ENCODE assay signal across 22 cellular contexts in genomic region chr5:75671506-75671905, GRCh38.
"Had no signal": no experiment of that assay in that cellular context is flagged by ENCODE, and none has a peak within 500 bp of the region (broad histone marks: within the 10 kb centered on the region; RNA-seq: fewer than 3 reads in every experiment).

No MANE protein-coding gene starts in this region.

- H3K27ac Mint-ChIP-seq: activated CD4-positive, alpha-beta T cell treated with anti-CD3 and anti-CD28 coated beads, Interleukin-2, amount 10 ng/mL, durations not matched to agents 7 days and 5 days; activated CD8-positive, alpha-beta memory T cell treated with anti-CD3 and anti-CD28 coated beads, Interleukin-2, amount 10 ng/mL, durations not matched to agents 7 days and 5 days; activated CD8-positive, alpha-beta T cell treated with anti-CD3 and anti-CD28 coated beads for 36 hours; activated naive CD8-positive, alpha-beta T cell; dendritic cell treated with granulocyte-macrophage colony-stimulating factor and Interleukin-4, amounts not matched to agents 40 ng/mL and 50 ng/mL, for 4 days had no signal

- H3K4me3 Mint-ChIP-seq: activated CD4-positive, alpha-beta T cell treated with anti-CD3 and anti-CD28 coated beads, Interleukin-2, amount 10 ng/mL, durations not matched to agents 7 days and 5 days; activated CD8-positive, alpha-beta memory T cell treated with anti-CD3 and anti-CD28 coated beads, Interleukin-2, amount 10 ng/mL, durations not matched to agents 7 days and 5 days; activated CD8-positive, alpha-beta T cell treated with anti-CD3 and anti-CD28 coated beads for 36 hours; activated naive CD8-positive, alpha-beta T cell; dendritic cell treated with granulocyte-macrophage colony-stimulating factor and Interleukin-4, amounts not matched to agents 40 ng/mL and 50 ng/mL, for 4 days had no signal

- H3K9me3 ChIP-seq: gastroesophageal sphincter, mucosa of descending colon, stomach, suprapubic skin, tibial nerve had no signal

- H3K27me3 ChIP-seq: gastroesophageal sphincter, stomach, suprapubic skin, tibial nerve had no signal

- H3K9me3 Mint-ChIP-seq: activated CD4-positive, alpha-beta T cell treated with anti-CD3 and anti-CD28 coated beads, Interleukin-2, amount 10 ng/mL, durations not matched to agents 7 days and 5 days; activated CD8-positive, alpha-beta T cell treated with anti-CD3 and anti-CD28 coated beads for 36 hours; dendritic cell treated with granulocyte-macrophage colony-stimulating factor and Interleukin-4, amounts not matched to agents 40 ng/mL and 50 ng/mL, for 4 days had no signal

- ATAC-seq: activated CD8-positive, alpha-beta memory T cell treated with anti-CD3 and anti-CD28 coated beads, Interleukin-2, amount 10 ng/mL, durations not matched to agents 7 days and 5 days; activated CD8-positive, alpha-beta T cell treated with anti-CD3 and anti-CD28 coated beads for 36 hours; gastroesophageal sphincter; left colon; mucosa of descending colon had no signal

- H3K27me3 Mint-ChIP-seq: activated CD4-positive, alpha-beta T cell treated with anti-CD3 and anti-CD28 coated beads, Interleukin-2, amount 10 ng/mL, durations not matched to agents 7 days and 5 days; activated CD8-positive, alpha-beta memory T cell treated with anti-CD3 and anti-CD28 coated beads, Interleukin-2, amount 10 ng/mL, durations not matched to agents 7 days and 5 days; activated CD8-positive, alpha-beta T cell treated with anti-CD3 and anti-CD28 coated beads for 36 hours; activated naive CD8-positive, alpha-beta T cell; dendritic cell treated with granulocyte-macrophage colony-stimulating factor and Interleukin-4, amounts not matched to agents 40 ng/mL and 50 ng/mL, for 4 days; progenitor cell of endocrine pancreas had no signal

- H3K4me1 ChIP-seq: gastroesophageal sphincter had no signal

- DNase-seq: activated CD4-positive, alpha-beta T cell treated with anti-CD3 and anti-CD28 coated beads, Interleukin-2, amount 10 ng/mL, durations not matched to agents 7 days and 5 days; activated CD4-positive, CD25-positive, alpha-beta regulatory T cell treated with anti-CD3 and anti-CD28 coated beads, Interleukin-2, amount 50 U/mL, for 72 hours; activated CD8-positive, alpha-beta memory T cell treated with anti-CD3 and anti-CD28 coated beads, Interleukin-2, amount 10 ng/mL, durations not matched to agents 7 days and 5 days; activated CD8-positive, alpha-beta T cell treated with anti-CD3 and anti-CD28 coated beads for 36 hours; activated naive CD4-positive, alpha-beta T cell; activated T-cell treated with anti-CD3 and anti-CD28 coated beads for 4 hours; effector CD4-positive, alpha-beta T cell; erythroblast; head of caudate nucleus; left colon; mesenchymal stem cell; mucosa of descending colon; stimulated activated CD4-positive, alpha-beta T cell treated with anti-CD3 and anti-CD28 coated beads, Interleukin-1b, Interleukin-23, amount 100 ng/mL, for 48 hours; stomach; WERI-Rb-1 had no signal

- H3K27ac ChIP-seq: cardiac muscle cell, gastroesophageal sphincter, stomach, suprapubic skin, tibial nerve, WERI-Rb-1 had no signal

- H3K36me3 ChIP-seq: cardiac muscle cell, WERI-Rb-1 had no signal

- H3K4me3 ChIP-seq: cardiac muscle cell, gastroesophageal sphincter, mucosa of descending colon, stomach, suprapubic skin, tibial nerve had no signal
